In the genomic region with DNA sequence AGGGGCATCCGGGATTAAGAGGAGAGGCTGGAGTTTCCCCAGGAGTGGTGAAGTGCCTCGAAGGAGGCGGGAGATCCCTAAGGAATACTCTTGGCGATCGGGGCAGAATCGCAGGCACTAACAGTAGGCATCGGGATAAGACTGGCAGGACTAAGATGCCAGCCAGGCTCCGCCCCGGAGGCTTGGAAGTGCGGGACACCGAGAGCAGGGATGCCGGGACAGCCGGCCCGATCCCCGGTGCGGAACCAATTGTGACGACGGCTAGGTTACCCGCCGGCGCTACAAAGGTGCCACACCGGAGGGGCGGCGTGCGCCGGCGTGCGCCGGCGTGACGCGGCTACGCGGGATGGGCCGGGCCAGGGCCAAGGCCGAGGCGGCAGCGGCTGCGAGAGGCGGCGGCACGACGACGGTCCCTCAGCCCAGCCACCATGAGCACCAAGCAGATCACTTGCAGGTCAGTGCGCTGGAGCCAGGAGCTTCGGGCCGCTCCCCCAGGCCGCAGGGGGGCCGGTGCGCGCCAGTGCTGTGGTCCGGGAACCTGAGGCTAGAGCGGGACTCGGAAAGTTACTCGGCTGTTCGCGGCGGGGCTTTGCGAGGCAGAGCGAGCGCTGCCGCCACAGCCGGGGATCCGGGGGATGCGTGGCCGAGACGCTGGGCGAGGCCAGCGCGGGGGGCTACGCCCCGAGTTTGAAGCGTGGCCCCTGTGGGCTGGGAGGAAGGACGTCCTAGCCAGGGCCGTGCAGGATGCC, we compare ENCODE assay signal across 1 cellular context.
TF ChIP-seq lines count a peak whose summit lies in the region.

Gene MKRN2, plus strand, starts transcription at position 365 of the 749 bp plus-strand sequence. Its CDS starts 64 bp downstream, at position 429.

TF ChIP-seq in K562, 482 proteins besides CTCF, POLR2A, EP300 and RAD21 (continued from another document and continues in another):
- TF ChIP-seq, protein P1, sequence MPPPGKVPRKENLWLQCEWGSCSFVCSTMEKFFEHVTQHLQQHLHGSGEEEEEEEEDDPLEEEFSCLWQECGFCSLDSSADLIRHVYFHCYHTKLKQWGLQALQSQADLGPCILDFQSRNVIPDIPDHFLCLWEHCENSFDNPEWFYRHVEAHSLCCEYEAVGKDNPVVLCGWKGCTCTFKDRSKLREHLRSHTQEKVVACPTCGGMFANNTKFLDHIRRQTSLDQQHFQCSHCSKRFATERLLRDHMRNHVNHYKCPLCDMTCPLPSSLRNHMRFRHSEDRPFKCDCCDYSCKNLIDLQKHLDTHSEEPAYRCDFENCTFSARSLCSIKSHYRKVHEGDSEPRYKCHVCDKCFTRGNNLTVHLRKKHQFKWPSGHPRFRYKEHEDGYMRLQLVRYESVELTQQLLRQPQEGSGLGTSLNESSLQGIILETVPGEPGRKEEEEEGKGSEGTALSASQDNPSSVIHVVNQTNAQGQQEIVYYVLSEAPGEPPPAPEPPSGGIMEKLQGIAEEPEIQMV (tag; conservative IDR thresholded peaks at IDR 0.05; ENCODE audit: low read depth) = no peak
- TF ChIP-seq, protein P2, sequence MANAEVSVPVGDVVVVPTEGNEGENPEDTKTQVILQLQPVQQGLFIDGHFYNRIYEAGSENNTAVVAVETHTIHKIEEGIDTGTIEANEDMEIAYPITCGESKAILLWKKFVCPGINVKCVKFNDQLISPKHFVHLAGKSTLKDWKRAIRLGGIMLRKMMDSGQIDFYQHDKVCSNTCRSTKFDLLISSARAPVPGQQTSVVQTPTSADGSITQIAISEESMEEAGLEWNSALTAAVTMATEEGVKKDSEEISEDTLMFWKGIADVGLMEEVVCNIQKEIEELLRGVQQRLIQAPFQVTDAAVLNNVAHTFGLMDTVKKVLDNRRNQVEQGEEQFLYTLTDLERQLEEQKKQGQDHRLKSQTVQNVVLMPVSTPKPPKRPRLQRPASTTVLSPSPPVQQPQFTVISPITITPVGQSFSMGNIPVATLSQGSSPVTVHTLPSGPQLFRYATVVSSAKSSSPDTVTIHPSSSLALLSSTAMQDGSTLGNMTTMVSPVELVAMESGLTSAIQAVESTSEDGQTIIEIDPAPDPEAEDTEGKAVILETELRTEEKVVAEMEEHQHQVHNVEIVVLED (CRISPR knock-in tag; IDR thresholded peaks at IDR 0.05) = peak; percentile 100
- TF ChIP-seq ATF7 (IDR thresholded peaks at IDR 0.05) = peak; percentile 92
- TF ChIP-seq FIP1L1 (IDR thresholded peaks at IDR 0.05; ENCODE audit: low read depth, low read length, poor library complexity, severe bottlenecking) = peak; percentile 99
- TF ChIP-seq KLF6 (CRISPR knock-in tag; IDR thresholded peaks at IDR 0.05; ENCODE audit: borderline replicate concordance) = peak; percentile 18; the same call in 1 of the 2 replicates
- TF ChIP-seq PHF21A (IDR thresholded peaks at IDR 0.05; ENCODE audit: borderline replicate concordance, low read depth) = 0 out of 2 replicates have a peak, but pooled peaks have one; percentile 29
- TF ChIP-seq NONO (IDR thresholded peaks at IDR 0.05; ENCODE audit: low read depth in 2 of 2, low read length in 1 of 2) = peak; percentile 93 to 96
- peak; percentile 54; the same call in 1 of the 2 replicates for TF ChIP-seq HIVEP1 (CRISPR knock-in tag; IDR thresholded peaks at IDR 0.05)
- no peak for TF ChIP-seq ZNF444 (CRISPR knock-in tag; IDR thresholded peaks at IDR 0.05)
- peak; percentile 70 for TF ChIP-seq TCF7 (IDR thresholded peaks at IDR 0.05; ENCODE audit: borderline replicate concordance)
- TF ChIP-seq ETV6 (IDR thresholded peaks at IDR 0.05; ENCODE audit: borderline replicate concordance in 1 of 2, low read depth in 2 of 2, low read length in 1 of 2) = peak in 1 of 2 experiments; percentile 56; a peak in 1 of 4 replicates
- no peak for TF ChIP-seq ETV6 (CRISPR knock-in tag; IDR thresholded peaks at IDR 0.05; ENCODE audit: borderline replicate concordance)
- TF ChIP-seq RBFOX2 (IDR thresholded peaks at IDR 0.05; ENCODE audit: low read depth, low read length) = peak; percentile 99
- TF ChIP-seq YBX1 (IDR thresholded peaks at IDR 0.05) = no peak
- peak; percentile 81; the same call in 1 of the 2 replicates for TF ChIP-seq RNF2 (IDR thresholded peaks at IDR 0.05)
- TF ChIP-seq SAFB (IDR thresholded peaks at IDR 0.05; ENCODE audit: borderline replicate concordance, low read depth, low read length) = peak; percentile 51; the same call in 1 of the 2 replicates
- 0 out of 2 replicates have a peak, but pooled peaks have one; percentile 29 for TF ChIP-seq TCF3 (CRISPR knock-in tag; IDR thresholded peaks at IDR 0.05)
- TF ChIP-seq NEUROD1 (IDR thresholded peaks at IDR 0.05; ENCODE audit: borderline replicate concordance, low read depth, low read length, partially characterized antibody) = peak; percentile 89
- 0 out of 4 replicates have a peak, but pooled peaks of 1 of the 2 experiments have one; percentile 33 for TF ChIP-seq ARNT (IDR thresholded peaks at IDR 0.05)
- TF ChIP-seq RBM25 (IDR thresholded peaks at IDR 0.05; ENCODE audit: low read depth, low read length, severe bottlenecking) = peak; percentile 74
- TF ChIP-seq ETV1 (tag; conservative IDR thresholded peaks at IDR 0.05; ENCODE audit: low read depth) = peak; percentile 66
- peak; percentile 11 for TF ChIP-seq WHSC1 (IDR thresholded peaks at IDR 0.05; ENCODE audit: low read length)
- peak; percentile 81 for TF ChIP-seq MBD2 (IDR thresholded peaks at IDR 0.05; ENCODE audit: borderline replicate concordance, low read depth)
- TF ChIP-seq PHB (CRISPR knock-in tag; IDR thresholded peaks at IDR 0.05) = peak; percentile 10
- TF ChIP-seq ZNF133 (CRISPR knock-in tag; IDR thresholded peaks at IDR 0.05) = no peak
- no peak for TF ChIP-seq FOXJ2 (tag; IDR thresholded peaks at IDR 0.05)
- no peak; the same call in none of the 2 replicates for TF ChIP-seq E2F5 (CRISPR knock-in tag; IDR thresholded peaks at IDR 0.05)
- TF ChIP-seq TCF7L2 (IDR thresholded peaks at IDR 0.05; ENCODE audit: low read depth, low read length) = no peak
- TF ChIP-seq NCOA6 (IDR thresholded peaks at IDR 0.05) = peak; percentile 92
- TF ChIP-seq ARID4B (CRISPR knock-in tag; IDR thresholded peaks at IDR 0.05) = peak; percentile 93
- peak; percentile 99 for TF ChIP-seq KDM5B (IDR thresholded peaks at IDR 0.05; ENCODE audit: insufficient replicate concordance, low read depth, low read length)
- TF ChIP-seq GTF2E2 (tag; IDR thresholded peaks at IDR 0.05) = peak; percentile 92
- peak; percentile 79; the same call in 1 of the 2 replicates for TF ChIP-seq LCOR (CRISPR knock-in tag; IDR thresholded peaks at IDR 0.05)
- peak; percentile 67; the same call in 1 of the 2 replicates for TF ChIP-seq ZNF584 (CRISPR knock-in tag; IDR thresholded peaks at IDR 0.05; ENCODE audit: low read depth)
- TF ChIP-seq NR4A1 (CRISPR knock-in tag; IDR thresholded peaks at IDR 0.05) = 0 out of 2 replicates have a peak, but pooled peaks have one; percentile 5
- TF ChIP-seq NR4A1 (tag; IDR thresholded peaks at IDR 0.05) = peak; percentile 95
- peak; percentile 84 for TF ChIP-seq PHF20 (IDR thresholded peaks at IDR 0.05; ENCODE audit: partially characterized antibody)
- peak; percentile 5; the same call in 1 of the 2 replicates for TF ChIP-seq ZNF165 (CRISPR knock-in tag; IDR thresholded peaks at IDR 0.05; ENCODE audit: borderline replicate concordance)
- TF ChIP-seq DPF2 (IDR thresholded peaks at IDR 0.05) = no peak
- no peak for TF ChIP-seq CEBPB (tag; IDR thresholded peaks at IDR 0.05)
- TF ChIP-seq, protein P3, sequence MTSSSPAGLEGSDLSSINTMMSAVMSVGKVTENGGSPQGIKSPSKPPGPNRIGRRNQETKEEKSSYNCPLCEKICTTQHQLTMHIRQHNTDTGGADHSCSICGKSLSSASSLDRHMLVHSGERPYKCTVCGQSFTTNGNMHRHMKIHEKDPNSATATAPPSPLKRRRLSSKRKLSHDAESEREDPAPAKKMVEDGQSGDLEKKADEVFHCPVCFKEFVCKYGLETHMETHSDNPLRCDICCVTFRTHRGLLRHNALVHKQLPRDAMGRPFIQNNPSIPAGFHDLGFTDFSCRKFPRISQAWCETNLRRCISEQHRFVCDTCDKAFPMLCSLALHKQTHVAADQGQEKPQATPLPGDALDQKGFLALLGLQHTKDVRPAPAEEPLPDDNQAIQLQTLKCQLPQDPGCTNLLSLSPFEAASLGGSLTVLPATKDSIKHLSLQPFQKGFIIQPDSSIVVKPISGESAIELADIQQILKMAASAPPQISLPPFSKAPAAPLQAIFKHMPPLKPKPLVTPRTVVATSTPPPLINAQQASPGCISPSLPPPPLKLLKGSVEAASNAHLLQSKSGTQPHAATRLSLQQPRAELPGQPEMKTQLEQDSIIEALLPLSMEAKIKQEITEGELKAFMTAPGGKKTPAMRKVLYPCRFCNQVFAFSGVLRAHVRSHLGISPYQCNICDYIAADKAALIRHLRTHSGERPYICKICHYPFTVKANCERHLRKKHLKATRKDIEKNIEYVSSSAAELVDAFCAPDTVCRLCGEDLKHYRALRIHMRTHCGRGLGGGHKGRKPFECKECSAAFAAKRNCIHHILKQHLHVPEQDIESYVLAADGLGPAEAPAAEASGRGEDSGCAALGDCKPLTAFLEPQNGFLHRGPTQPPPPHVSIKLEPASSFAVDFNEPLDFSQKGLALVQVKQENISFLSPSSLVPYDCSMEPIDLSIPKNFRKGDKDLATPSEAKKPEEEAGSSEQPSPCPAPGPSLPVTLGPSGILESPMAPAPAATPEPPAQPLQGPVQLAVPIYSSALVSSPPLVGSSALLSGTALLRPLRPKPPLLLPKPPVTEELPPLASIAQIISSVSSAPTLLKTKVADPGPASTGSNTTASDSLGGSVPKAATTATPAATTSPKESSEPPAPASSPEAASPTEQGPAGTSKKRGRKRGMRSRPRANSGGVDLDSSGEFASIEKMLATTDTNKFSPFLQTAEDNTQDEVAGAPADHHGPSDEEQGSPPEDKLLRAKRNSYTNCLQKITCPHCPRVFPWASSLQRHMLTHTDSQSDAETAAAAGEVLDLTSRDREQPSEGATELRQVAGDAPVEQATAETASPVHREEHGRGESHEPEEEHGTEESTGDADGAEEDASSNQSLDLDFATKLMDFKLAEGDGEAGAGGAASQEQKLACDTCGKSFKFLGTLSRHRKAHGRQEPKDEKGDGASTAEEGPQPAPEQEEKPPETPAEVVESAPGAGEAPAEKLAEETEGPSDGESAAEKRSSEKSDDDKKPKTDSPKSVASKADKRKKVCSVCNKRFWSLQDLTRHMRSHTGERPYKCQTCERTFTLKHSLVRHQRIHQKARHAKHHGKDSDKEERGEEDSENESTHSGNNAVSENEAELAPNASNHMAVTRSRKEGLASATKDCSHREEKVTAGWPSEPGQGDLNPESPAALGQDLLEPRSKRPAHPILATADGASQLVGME (CRISPR knock-in tag; IDR thresholded peaks at IDR 0.05) = peak; percentile 87; the same call in 1 of the 2 replicates
- TF ChIP-seq, protein P4, sequence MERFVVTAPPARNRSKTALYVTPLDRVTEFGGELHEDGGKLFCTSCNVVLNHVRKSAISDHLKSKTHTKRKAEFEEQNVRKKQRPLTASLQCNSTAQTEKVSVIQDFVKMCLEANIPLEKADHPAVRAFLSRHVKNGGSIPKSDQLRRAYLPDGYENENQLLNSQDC (CRISPR knock-in tag; IDR thresholded peaks at IDR 0.05) = peak; percentile 11; the same call in 1 of the 2 replicates
- TF ChIP-seq ZNF184 (CRISPR knock-in tag; IDR thresholded peaks at IDR 0.05) = no peak
- peak; percentile 76 for TF ChIP-seq POLR2H (tag; IDR thresholded peaks at IDR 0.05; ENCODE audit: low read depth)
- no peak for TF ChIP-seq CEBPG (CRISPR knock-in tag; IDR thresholded peaks at IDR 0.05)
- no peak for TF ChIP-seq CEBPG (tag; conservative IDR thresholded peaks at IDR 0.05 in 1 of 2, IDR thresholded peaks at IDR 0.05 in 1 of 2)
